26 cellular contexts compared by ENCODE assay signal in genomic region chr9:36898621-36899020, GRCh38.
"Had no signal": no experiment of that assay in that cellular context is flagged by ENCODE, and none has a peak within 500 bp of the region (broad histone marks: within the 10 kb centered on the region; RNA-seq: fewer than 3 reads in every experiment).

No MANE protein-coding gene starts in this region.

- H3K79me2 ChIP-seq: hepatocyte had no signal

- H2AFZ ChIP-seq: hepatocyte had no signal

- H3K27ac ChIP-seq: adrenal gland, body of pancreas, gastrocnemius medialis, hepatocyte, neutrophil, right lobe of liver, uterus had no signal

- H3K27ac Mint-ChIP-seq: activated CD8-positive, alpha-beta T cell treated with anti-CD3 and anti-CD28 coated beads for 36 hours; activated naive CD8-positive, alpha-beta T cell treated with anti-CD3 and anti-CD28 coated beads for 36 hours; activated T-cell treated with anti-CD3 and anti-CD28 coated beads, Interleukin-2, amount 50 U/mL, for 72 hours; nephron; progenitor cell of endocrine pancreas; stimulated activated naive CD8-positive, alpha-beta T cell treated with anti-CD3 and anti-CD28 coated beads, Interleukin-15, amount 100 ng/mL, for 72 hours; type B pancreatic cell; WTC11 had no signal

- H3K4me3 ChIP-seq: adrenal gland, body of pancreas, gastrocnemius medialis, hepatocyte, right lobe of liver, uterus had no signal

- H3K4me1 Mint-ChIP-seq: activated naive CD8-positive, alpha-beta T cell treated with anti-CD3 and anti-CD28 coated beads for 36 hours had no signal

- H3K4me3 Mint-ChIP-seq: activated CD8-positive, alpha-beta T cell treated with anti-CD3 and anti-CD28 coated beads for 36 hours; activated naive CD8-positive, alpha-beta T cell treated with anti-CD3 and anti-CD28 coated beads for 36 hours; activated T-cell treated with anti-CD3 and anti-CD28 coated beads, Interleukin-2, amount 50 U/mL, for 72 hours; nephron; stimulated activated naive CD8-positive, alpha-beta T cell treated with anti-CD3 and anti-CD28 coated beads, Interleukin-15, amount 100 ng/mL, for 72 hours; type B pancreatic cell; WTC11 had no signal

- H3K36me3 ChIP-seq: adrenal gland, gastrocnemius medialis, neutrophil, right lobe of liver, uterus had no signal

- ATAC-seq: activated CD8-positive, alpha-beta T cell treated with anti-CD3 and anti-CD28 coated beads for 36 hours; activated T-cell treated with anti-CD3 and anti-CD28 coated beads, Interleukin-2, amount 50 U/mL, for 72 hours; body of pancreas; gastrocnemius medialis; left colon; right lobe of liver; stimulated activated naive CD8-positive, alpha-beta T cell treated with anti-CD3 and anti-CD28 coated beads, Interleukin-15, amount 100 ng/mL, for 72 hours; WTC11 had no signal

- H3K4me1 ChIP-seq: adrenal gland, body of pancreas, right lobe of liver, uterus had no signal

- H3K9me3 Mint-ChIP-seq: activated CD8-positive, alpha-beta T cell treated with anti-CD3 and anti-CD28 coated beads for 36 hours; activated naive CD8-positive, alpha-beta T cell treated with anti-CD3 and anti-CD28 coated beads for 36 hours; activated T-cell treated with anti-CD3 and anti-CD28 coated beads, Interleukin-2, amount 50 U/mL, for 72 hours; nephron; stimulated activated naive CD8-positive, alpha-beta T cell treated with anti-CD3 and anti-CD28 coated beads, Interleukin-15, amount 100 ng/mL, for 72 hours; type B pancreatic cell; WTC11 had no signal

- H3K27me3 ChIP-seq: adrenal gland, body of pancreas, gastrocnemius medialis, right lobe of liver, uterus had no signal

- H3K4me2 ChIP-seq: hepatocyte had no signal

- H3K9me3 ChIP-seq: adrenal gland, body of pancreas, gastrocnemius medialis, neutrophil, right lobe of liver, uterus had no signal

- DNase-seq: activated CD4-positive, alpha-beta T cell treated with anti-CD3 and anti-CD28 coated beads, Interleukin-2, amount 50 U/mL, for 1 hour; activated CD8-positive, alpha-beta T cell treated with anti-CD3 and anti-CD28 coated beads for 36 hours; activated naive CD4-positive, alpha-beta T cell; activated naive CD8-positive, alpha-beta T cell treated with anti-CD3 and anti-CD28 coated beads for 36 hours; activated T-cell treated with anti-CD3 and anti-CD28 coated beads for 4 hours; activated T-cell treated with anti-CD3 and anti-CD28 coated beads, Interleukin-2, amount 50 U/mL, for 72 hours; adrenal gland; effector CD8-positive, alpha-beta T cell; gastrocnemius medialis; glutamatergic neuron; kidney; left colon; mammary epithelial cell; stimulated activated CD4-positive, alpha-beta T cell treated with anti-CD3 and anti-CD28 coated beads, Interleukin-2, amount 100 ng/mL, for 48 hours; stimulated activated naive CD8-positive, alpha-beta T cell treated with anti-CD3 and anti-CD28 coated beads, Interleukin-15, amount 100 ng/mL, for 72 hours; substantia nigra; T-helper 2 cell; uterus had no signal

- H3K36me3 Mint-ChIP-seq: activated naive CD8-positive, alpha-beta T cell treated with anti-CD3 and anti-CD28 coated beads for 36 hours; type B pancreatic cell; WTC11 had no signal
